In genomic region chr13:32650705-32651311, GRCh38 we compare ENCODE assay signal across 8 cellular contexts.
A peak's percentile ranks its signal among the peaks of the same experiment; 100 is the strongest.
DNase-seq lines count a peak whose midpoint lies in the region; ATAC-seq and TF ChIP-seq lines count a peak whose summit lies in the region.

No MANE protein-coding gene starts in this region.

- H3K27ac ChIP-seq in CD8-positive, alpha-beta T cell (ENCODE audit: low read depth, low read length), result no peak overlapping the region
- H3K27ac ChIP-seq in Peyer's patch, result no peak overlapping the region
- H3K27ac ChIP-seq in psoas muscle, result no peak overlapping the region

- 12 to 25% (median 16%) methylated on average over 3 of the region's 3 CpGs for WGBS in psoas muscle, 3 donors

- no peaks in the 10 kb centered on the region for H3K27me3 ChIP-seq in CD8-positive, alpha-beta T cell (ENCODE audit: insufficient read depth, low read length)
- H3K27me3 ChIP-seq in Peyer's patch (no peaks in the 10 kb centered on the region), psoas muscle (ENCODE audit: insufficient read depth in 3 of 3, low read length in 2 of 3) (no peaks in the 10 kb centered on the region)

- no peaks in the 10 kb centered on the region for H3K9me3 ChIP-seq in CD8-positive, alpha-beta T cell (ENCODE audit: low read length)
- no peaks in the 10 kb centered on the region for H3K9me3 ChIP-seq in Peyer's patch
- no peaks in the 10 kb centered on the region for H3K9me3 ChIP-seq in psoas muscle

- intact Hi-C loops in CD8-positive, alpha-beta T cell (cut with DNase I, micrococcal nuclease), result loop anchor here (1.0 to 10.0 kb wide), 4 partner anchors 64 to 746 kb away; partner anchors contain the start of genes PDS5B (in 2 of the 2) and KL (in 1 of the 2)
- intact Hi-C loops in psoas muscle (cut with DNase I), result no loop called here

- CTCF ChIA-PET in CD8-positive, alpha-beta T cell (lab: Charles Lee), result interaction anchor here (0.6 to 3.3 kb wide), 34 partner anchors 8 to 1073 kb away, joined by 3 to 35 read pairs (median 5); partner anchors contain the start of genes N4BP2L2 and PDS5B

- H3K4me3 Mint-ChIP-seq in CD8-positive, alpha-beta T cell, result no peak overlapping the region

- no peaks in the 10 kb centered on the region for H3K9me3 Mint-ChIP-seq in CD8-positive, alpha-beta T cell

- H3K4me3 ChIP-seq in CD8-positive, alpha-beta T cell (ENCODE audit: low read depth, low read length), result no peak overlapping the region
- H3K4me3 ChIP-seq in Peyer's patch (no peak overlapping the region), psoas muscle (no peak overlapping the region)

- peaks cover 37% of the 10 kb centered on the region for H3K4me1 Mint-ChIP-seq in CD8-positive, alpha-beta T cell (ENCODE audit: low read depth)

- peaks cover 26% of the 10 kb centered on the region for H3K36me3 Mint-ChIP-seq in CD8-positive, alpha-beta T cell

- peaks cover 3% of the 10 kb centered on the region for H3K4me1 ChIP-seq in CD8-positive, alpha-beta T cell (ENCODE audit: insufficient read depth, low read length)
- H3K4me1 ChIP-seq in Peyer's patch (peaks cover 0 to 4% (median 0%) of the 10 kb centered on the region in 4 donors), psoas muscle (peaks cover 19% of the 10 kb centered on the region)

- H3K27ac Mint-ChIP-seq in CD8-positive, alpha-beta T cell, result no peak overlapping the region

- TF ChIP-seq POLR2A in Peyer's patch (IDR thresholded peaks at IDR 0.05), result no peak

- peak; percentile 73 for TF ChIP-seq CTCF in CD8-positive, alpha-beta T cell (IDR thresholded peaks at IDR 0.05)
- TF ChIP-seq CTCF in Peyer's patch (IDR thresholded peaks at IDR 0.05) (peak; percentile 44 to 77 (median 70)), psoas muscle (IDR thresholded peaks at IDR 0.05) (peak; percentile 64)

- peak; percentile 84 for ATAC-seq in CD8-positive, alpha-beta T cell
- ATAC-seq in GM19324 (IDR thresholded peaks at IDR 0.05; ENCODE audit: low FRiP score, unreplicated experiment) (peak; percentile 54), HG03521 (IDR thresholded peaks at IDR 0.05; ENCODE audit: unreplicated experiment) (peak; percentile 59), psoas muscle (peak; percentile 61 to 90 (median 78))

- DNase-seq in CD8-positive, alpha-beta T cell, result peak in 6 of 7 experiments; percentile 12 to 65 (median 50)
- DNase-seq in Peyer's patch, result peak in 2 of 3 donors; percentile 65 to 84
- DNase-seq in activated T-helper 1 cell treated with Interleukin-2 at 50 U/mL for 16 hours (ENCODE audit: low read depth), result peak; percentile 15
- peak; percentile 41 for DNase-seq in germinal center (ENCODE audit: low spot score)
- no peak for DNase-seq in psoas muscle
- no peak for DNase-seq in NCI-H187 treated with DMSO at 0.1 percent for 48 hours (lab: John Stamatoyannopoulos, UW)

- H3K36me3 ChIP-seq in CD8-positive, alpha-beta T cell (ENCODE audit: insufficient read depth, low read length), result no peaks in the 10 kb centered on the region
- H3K36me3 ChIP-seq in Peyer's patch, result no peaks in the 10 kb centered on the region
- no peaks in the 10 kb centered on the region for H3K36me3 ChIP-seq in psoas muscle (ENCODE audit: insufficient read depth in 1 of 2, low read depth in 1 of 2)

- POLR2A ChIA-PET in CD8-positive, alpha-beta T cell (lab: Charles Lee), result interaction anchor here (1.4 to 1.9 kb wide), 2 partner anchors 63 to 65 kb away, joined by 5 to 7 read pairs; partner anchors contain the start of gene PDS5B

- H3K27me3 Mint-ChIP-seq in CD8-positive, alpha-beta T cell (ENCODE audit: low read depth), result no peaks in the 10 kb centered on the region

Comparison
In these comparisons a context has a peak if more than half of its experiments do, and no peak if none do; other contexts are left out.
1. DNase-seq: peak in CD8-positive, alpha-beta T cell (6 of 7), Peyer's patch (2 of 3), activated T-helper 1 cell treated with Interleukin-2 at 50 U/mL for 16 hours (single experiment) and germinal center (single experiment); none in psoas muscle (0 of 2) and NCI-H187 treated with DMSO at 0.1 percent for 48 hours (single experiment).
2. intact Hi-C loops: an anchor here in CD8-positive, alpha-beta T cell (1.0 to 10.0 kb wide); none called in psoas muscle.
3. Peak in every context shown above with its lines, with median percentiles within 50 percentile points of each other: ATAC-seq and CTCF ChIP-seq.